In the genomic region with DNA sequence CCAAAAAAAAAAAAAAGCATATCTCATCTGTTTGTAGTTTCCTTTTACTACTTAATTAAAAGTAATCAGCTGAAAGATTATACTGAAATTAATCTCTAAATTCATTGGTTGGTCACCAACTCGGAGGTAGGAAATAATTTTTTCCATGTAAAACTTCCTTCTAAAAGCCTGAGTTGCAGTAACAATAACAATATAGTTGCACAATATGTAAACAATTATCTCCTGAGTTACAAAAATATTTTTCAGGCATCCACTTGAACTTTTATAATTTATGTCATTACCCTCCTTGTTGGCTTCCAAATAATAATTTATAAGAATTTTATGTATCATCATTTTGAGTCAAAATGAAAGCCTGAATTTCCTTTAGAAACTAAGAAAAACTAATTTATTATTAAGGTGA, we compare ENCODE assay signal across 22 cellular contexts. TPM values are rescaled to one million over a fixed set of nuclear protein-coding genes. Genes with fewer than 3 reads are reported as not detected.
DNase-seq lines count a peak whose midpoint lies in the region; TF ChIP-seq lines count a peak whose summit lies in the region.
"Had no signal": no experiment of that assay in that cellular context is flagged by ENCODE, and none has a peak within 500 bp of the region (broad histone marks: within the 10 kb centered on the region; RNA-seq: fewer than 3 reads in every experiment).

No MANE protein-coding gene starts in this region.

- no peaks in the 10 kb centered on the region for H3K27me3 ChIP-seq in breast epithelium
- H3K27me3 ChIP-seq: colonic mucosa, foreskin keratinocyte, right lobe of liver had no signal

- no peaks in the 10 kb centered on the region for H3K27me3 Mint-ChIP-seq in MCF 10A (ENCODE audit: insufficient read depth, unreplicated experiment)
- H3K27me3 Mint-ChIP-seq: type B pancreatic cell had no signal

- H3K4me3 ChIP-seq in breast epithelium (no peak overlapping the region), WI38 (ENCODE audit: low read depth, low read length) (peak overlapping the region; percentile 39; the same call in 1 of the 2 replicates), fibroblast of villous mesenchyme (ENCODE audit: low read depth, low read length) (no peak overlapping the region)
- H3K4me3 ChIP-seq: colonic mucosa, HAP-1, left ventricle myocardium inferior, right lobe of liver had no signal

- TF ChIP-seq CTCF in MCF 10A (IDR thresholded peaks at IDR 0.05; ENCODE audit: unreplicated experiment): no peak
- TF ChIP-seq CTCF in breast epithelium (IDR thresholded peaks at IDR 0.05): no peak
- TF ChIP-seq CTCF in WI38 (IDR thresholded peaks at IDR 0.05; ENCODE audit: low read depth, low read length): no peak
- no peak for TF ChIP-seq CTCF in fibroblast of villous mesenchyme (IDR thresholded peaks at IDR 0.05; ENCODE audit: insufficient read depth, low read depth, low read length)

- peaks cover 15% of the 10 kb centered on the region for H3K4me1 Mint-ChIP-seq in MCF 10A (ENCODE audit: insufficient read depth, unreplicated experiment)
- H3K4me1 Mint-ChIP-seq: activated CD4-positive, alpha-beta memory T cell treated with anti-CD3 and anti-CD28 coated beads, Interleukin-2, amount 10 ng/mL, durations not matched to agents 7 days and 5 days had no signal

- POLR2A ChIA-PET in MCF 10A (lab: Yijun Ruan, JAX): interaction anchor here (0.7 to 2.9 kb wide), 10 partner anchors 10 to 435 kb away, joined by 3 to 23 read pairs (median 6); a partner anchor contains a TSS

- BruUV-seq in MCF 10A (replicated peaks; lab: Mats Ljungman, UMichigan): no TSS peak

- CTCF ChIA-PET in MCF 10A (lab: Yijun Ruan, JAX): interaction anchor here (0.5 to 2.5 kb wide), 6 partner anchors 14 to 320 kb away, joined by 3 to 15 read pairs (median 3); no protein-coding TSS in a partner anchor

- TF ChIP-seq POLR2A in breast epithelium (IDR thresholded peaks at IDR 0.05): no peak

- H3K4me3 Mint-ChIP-seq in MCF 10A (ENCODE audit: unreplicated experiment): peak overlapping the region; percentile 28
- H3K4me3 Mint-ChIP-seq: activated CD4-positive, alpha-beta memory T cell treated with anti-CD3 and anti-CD28 coated beads, Interleukin-2, amount 10 ng/mL, durations not matched to agents 7 days and 5 days; nephron; type B pancreatic cell had no signal

- peak; percentile 27 for DNase-seq in MCF 10A (ENCODE audit: unreplicated experiment)
- no peak for DNase-seq in breast epithelium (ENCODE audit: low spot score in 2 of 2)
- peak; percentile 37 for DNase-seq in fibroblast of villous mesenchyme (ENCODE audit: low read depth)
- no peak for DNase-seq in SHP77 treated with DMSO at 0.1 percent for 48 hours (lab: John Stamatoyannopoulos, UW)
- DNase-seq in A172 (ENCODE audit: low spot score): no peak
- DNase-seq in GOT3 (lab: John Stamatoyannopoulos, UW): no peak
- no peak for DNase-seq in D341Med (ENCODE audit: low spot score)
- DNase-seq: activated CD4-positive, alpha-beta memory T cell treated with anti-CD3 and anti-CD28 coated beads, Interleukin-2, amount 10 ng/mL, durations not matched to agents 7 days and 5 days; activated gamma-delta T cell treated with Interleukin-2 at 50 U/mL for 16 hours; activated T-cell treated with anti-CD3 and anti-CD28 coated beads for 4 hours; C1 segment of cervical spinal cord; colonic mucosa; left ventricle myocardium inferior; NCI-H524; right lobe of liver; T1000 had no signal

- H3K36me3 ChIP-seq in breast epithelium: no peaks in the 10 kb centered on the region
- H3K36me3 ChIP-seq: colonic mucosa, HAP-1, left ventricle myocardium inferior, right lobe of liver had no signal

- no peaks in the 10 kb centered on the region for H3K9me3 ChIP-seq in breast epithelium
- H3K9me3 ChIP-seq: colonic mucosa, HAP-1, left ventricle myocardium inferior, right lobe of liver had no signal

- H3K4me1 ChIP-seq in breast epithelium: no peaks in the 10 kb centered on the region
- H3K4me1 ChIP-seq: colonic mucosa, HAP-1, left ventricle myocardium inferior, right lobe of liver had no signal

- no peaks in the 10 kb centered on the region for H3K36me3 Mint-ChIP-seq in MCF 10A (ENCODE audit: insufficient read depth, unreplicated experiment)
- H3K36me3 Mint-ChIP-seq: type B pancreatic cell had no signal

- no peak overlapping the region for H3K27ac ChIP-seq in breast epithelium
- H3K27ac ChIP-seq: foreskin keratinocyte, KMS-11, left ventricle myocardium inferior, right lobe of liver had no signal

- H3K9me3 Mint-ChIP-seq in MCF 10A (ENCODE audit: unreplicated experiment): no peaks in the 10 kb centered on the region
- H3K9me3 Mint-ChIP-seq: activated CD4-positive, alpha-beta memory T cell treated with anti-CD3 and anti-CD28 coated beads, Interleukin-2, amount 10 ng/mL, durations not matched to agents 7 days and 5 days; nephron; type B pancreatic cell had no signal

- H3K27ac Mint-ChIP-seq in MCF 10A (ENCODE audit: low read depth, unreplicated experiment): peak overlapping the region; percentile 59
- H3K27ac Mint-ChIP-seq: activated CD4-positive, alpha-beta memory T cell treated with anti-CD3 and anti-CD28 coated beads, Interleukin-2, amount 10 ng/mL, durations not matched to agents 7 days and 5 days; nephron; type B pancreatic cell had no signal

- intact Hi-C loops in MCF 10A (cut with micrococcal nuclease): loop anchor here (2.0 kb wide), 1 partner anchor 54 kb away; a partner anchor contains a TSS
- intact Hi-C loops in breast epithelium (cut with DNase I; ENCODE audit: low total_unique reads): no loop called here

RNA-seq across cellular contexts. Expression of a gene that starts 53.1 kb away (rescaled TPM):
- total RNA-seq in MCF 10A (2022): 44.6 and 47.9 TPM in 2 replicates
- 10 to 100 TPM; 79.3 to 99.2 (median 86.6) TPM for total RNA-seq in breast epithelium
- 42.5 and 55.3 TPM in 2 replicates for total RNA-seq in fibroblast of villous mesenchyme
- 24.6 and 30.8 TPM in 2 replicates for total RNA-seq in A172 (2014; rRNA removed; shearing (Covaris generic))

Comparison
In these comparisons a context has a peak if more than half of its experiments do, and no peak if none do; other contexts are left out.
1. DNase-seq: peak in MCF 10A (single experiment) and fibroblast of villous mesenchyme (single experiment); none in breast epithelium (0 of 2), SHP77 treated with DMSO at 0.1 percent for 48 hours (single experiment), A172 (single experiment), GOT3 (single experiment) and D341Med (single experiment).